Comparison of ENCODE assay signal across 8 cellular contexts in genomic region chr3:150599611-150600297, GRCh38. TPM values are rescaled to one million over a fixed set of nuclear protein-coding genes. Genes with fewer than 3 reads are reported as not detected.
DNase-seq lines count a peak whose midpoint lies in the region; ATAC-seq and TF ChIP-seq lines count a peak whose summit lies in the region.

No MANE protein-coding gene starts in this region.

- H2AFZ ChIP-seq in mesenchymal stem cell (ENCODE audit: low read depth, low read length) = no peak overlapping the region

- no peak overlapping the region for H2BK15ac ChIP-seq in mesenchymal stem cell (ENCODE audit: low read depth, poor library complexity, severe bottlenecking)

- H3K9me3 Mint-ChIP-seq in WTC11 = no peaks in the 10 kb centered on the region
- no peaks in the 10 kb centered on the region for H3K9me3 Mint-ChIP-seq in CD14-positive monocyte

- H4K91ac ChIP-seq in mesenchymal stem cell (ENCODE audit: low read length) = no peak overlapping the region

- H3K4me3 ChIP-seq in GM12864 (ENCODE audit: low read depth, low read length) (peak overlapping the region; percentile 88; the same call in 1 of the 2 replicates), mesenchymal stem cell (ENCODE audit: insufficient read depth in 1 of 2, low read depth in 1 of 2, low read length in 2 of 2) (no peak overlapping the region)

- H3K4me3 Mint-ChIP-seq in WTC11 = peak overlapping the region; percentile 13
- no peak overlapping the region for H3K4me3 Mint-ChIP-seq in CD14-positive monocyte

- H3K4me1 ChIP-seq in mesenchymal stem cell (ENCODE audit: control insufficient read depth, insufficient read depth, low read depth, low read length) = peaks cover 8% of the 10 kb centered on the region

- intact Hi-C loops in CD14-positive monocyte (cut with micrococcal nuclease) = loop anchor here (5.0 to 10.0 kb wide), 3 partner anchors 52 to 195 kb away; partner anchors contain the start of genes SIAH2 (in 2 of the 2), EIF2A (in 1 of the 2), SERP1 (in 1 of the 2) and TSC22D2 (in 1 of the 2)

- POLR2A ChIA-PET in WTC11 (lab: Charles Lee) = no interaction called here

- H2BK120ac ChIP-seq in mesenchymal stem cell (ENCODE audit: low read depth, low read length) = no peak overlapping the region

- peak overlapping the region; percentile 78 for H3K27ac ChIP-seq in mesenchymal stem cell (ENCODE audit: low read length, poor library complexity, severe bottlenecking)

- no peaks in the 10 kb centered on the region for H3K9me3 ChIP-seq in mesenchymal stem cell (ENCODE audit: control insufficient read depth, low read length)

- no peak overlapping the region for H4K8ac ChIP-seq in mesenchymal stem cell (ENCODE audit: low read length)

- H3K4me2 ChIP-seq in mesenchymal stem cell (ENCODE audit: low read length, poor library complexity, severe bottlenecking) = no peak overlapping the region

- no peak overlapping the region for H3K18ac ChIP-seq in mesenchymal stem cell (ENCODE audit: low read depth in 1 of 2, low read length in 2 of 2)

- DNase-seq in GM12864 (ENCODE audit: low read depth) (no peak), WTC11 (ENCODE audit: low spot score) (peak; percentile 16), mesenchymal stem cell (peak; percentile 28), C1 segment of cervical spinal cord (lab: John Stamatoyannopoulos, UW) (no peak), CD14-positive monocyte (ENCODE audit: low spot score) (no peak), DMS 273 treated with DMSO at 0.1 percent for 48 hours (lab: John Stamatoyannopoulos, UW) (no peak)

- no peaks in the 10 kb centered on the region for H3K27me3 ChIP-seq in mesenchymal stem cell (ENCODE audit: control insufficient read depth in 1 of 2, insufficient read depth in 1 of 2, low read length in 2 of 2)

- H3K4me1 Mint-ChIP-seq in WTC11 = peaks cover 52% of the 10 kb centered on the region
- peaks cover 17% of the 10 kb centered on the region for H3K4me1 Mint-ChIP-seq in CD14-positive monocyte

- no peak overlapping the region for H2BK5ac ChIP-seq in mesenchymal stem cell (ENCODE audit: low read depth, low read length, poor library complexity, severe bottlenecking)

- H3K36me3 Mint-ChIP-seq in WTC11 (no peaks in the 10 kb centered on the region), CD14-positive monocyte (no peaks in the 10 kb centered on the region)

- H3K79me1 ChIP-seq in mesenchymal stem cell (replicated peaks; ENCODE audit: low read length, poor library complexity, severe bottlenecking) = peaks cover 12% of the 10 kb centered on the region

- 66% methylated on average over 4 of the region's 4 CpGs for WGBS in mesenchymal stem cell

- H3K27ac Mint-ChIP-seq in WTC11 = peak overlapping the region; percentile 92
- peak overlapping the region in 1 of 7 donors; percentile 51 for H3K27ac Mint-ChIP-seq in CD14-positive monocyte

- no peak overlapping the region for H3K14ac ChIP-seq in mesenchymal stem cell (ENCODE audit: low read length in 2 of 2)

- TF ChIP-seq CTCF in GM12864 (IDR thresholded peaks at IDR 0.05; ENCODE audit: low read depth, low read length, missing control alignments) = no peak
- TF ChIP-seq CTCF in WTC11 (IDR thresholded peaks at IDR 0.05) = no peak
- no peak for TF ChIP-seq CTCF in CD14-positive monocyte (IDR thresholded peaks at IDR 0.05)

- no peaks in the 10 kb centered on the region for H3K36me3 ChIP-seq in mesenchymal stem cell (ENCODE audit: control insufficient read depth in 1 of 2, insufficient read depth in 2 of 2, low read depth in 1 of 2, low read length in 2 of 2)

- no peak overlapping the region for H2BK12ac ChIP-seq in mesenchymal stem cell (ENCODE audit: low read length in 2 of 2)

- H3K27me3 Mint-ChIP-seq in WTC11 (ENCODE audit: low read depth) = no peaks in the 10 kb centered on the region
- peaks cover 0 to 4% (median 1%) of the 10 kb centered on the region in 3 donors for H3K27me3 Mint-ChIP-seq in CD14-positive monocyte (ENCODE audit: low read depth in 3 of 3)

- peak; percentile 22 for ATAC-seq in HG03460 (IDR thresholded peaks at IDR 0.05; ENCODE audit: unreplicated experiment)
- ATAC-seq in WTC11 = peak; percentile 7; the same call in 1 of the 2 replicates
- no peak for ATAC-seq in HG02798 (IDR thresholded peaks at IDR 0.05; ENCODE audit: poor library complexity, unreplicated experiment)

- no peak overlapping the region for H3K23ac ChIP-seq in mesenchymal stem cell (ENCODE audit: low read length in 2 of 2)

- peak overlapping the region; percentile 39 for H3K9ac ChIP-seq in mesenchymal stem cell (ENCODE audit: low read length)

- CTCF ChIA-PET in WTC11 (lab: Charles Lee) = no interaction called here

- H3K4ac ChIP-seq in mesenchymal stem cell (ENCODE audit: low read depth in 1 of 2, low read length in 2 of 2) = no peak overlapping the region

- H2AK5ac ChIP-seq in mesenchymal stem cell (ENCODE audit: low read length, severe bottlenecking) = no peak overlapping the region

TF ChIP-seq in WTC11, 78 proteins besides CTCF, POLR2A, EP300 and RAD21:
- peak; percentile 91; the same call in 1 of the 2 replicates for TF ChIP-seq ZNF396 (CRISPR knock-in tag; IDR thresholded peaks at IDR 0.05; ENCODE audit: borderline replicate concordance)
- TF ChIP-seq CDX4 (CRISPR knock-in tag; IDR thresholded peaks at IDR 0.05; ENCODE audit: borderline replicate concordance) = no peak
- no peak for TF ChIP-seq ETV6 (CRISPR knock-in tag; IDR thresholded peaks at IDR 0.05)
TF ChIP-seq in WTC11: peak in this region for 1.

RNA-seq across cellular contexts. Expression of gene SELENOT, which starts 3.4 kb away (rescaled TPM):
- 48.3 to 57.0 TPM (median 53.4 TPM) in 3 replicates for total RNA-seq in WTC11 (2021)
- 60.1 TPM for polyA plus RNA-seq in mesenchymal stem cell (2013, experiment 1 of 2)
- 64.9 TPM for polyA plus RNA-seq in mesenchymal stem cell (2013, experiment 2 of 2)
- 100 to 1,000 TPM; 492 to 549 TPM for polyA plus RNA-seq in CD14-positive monocyte

RNA-seq across cellular contexts. Expression of gene EIF2A, which starts 53.2 kb away (rescaled TPM):
- 76.2 to 88.4 TPM (median 82.7 TPM) in 3 replicates for total RNA-seq in WTC11 (2021)
- polyA plus RNA-seq in mesenchymal stem cell (2013, experiment 1 of 2) = 84.8 TPM
- polyA plus RNA-seq in mesenchymal stem cell (2013, experiment 2 of 2) = 82.4 TPM
- 10 to 100 TPM; 48.5 to 50.8 TPM for polyA plus RNA-seq in CD14-positive monocyte

RNA-seq across cellular contexts. Expression of gene SERP1, which starts 53.5 kb away (rescaled TPM):
- 86.9 to 98.3 TPM (median 94.9 TPM) in 3 replicates for total RNA-seq in WTC11 (2021)
- 102 TPM for polyA plus RNA-seq in mesenchymal stem cell (2013, experiment 1 of 2)
- 107 TPM for polyA plus RNA-seq in mesenchymal stem cell (2013, experiment 2 of 2)
- 100 to 1,000 TPM; 220 to 226 TPM for polyA plus RNA-seq in CD14-positive monocyte

Comparison
In these comparisons a context has a peak if more than half of its experiments do, and no peak if none do; other contexts are left out.
1. DNase-seq: peak in WTC11 (single experiment) and mesenchymal stem cell (single experiment); none in GM12864 (single experiment), C1 segment of cervical spinal cord (0 of 14), CD14-positive monocyte (single experiment) and DMS 273 treated with DMSO at 0.1 percent for 48 hours (single experiment).